In genomic region chrX:121365572-121366161, GRCh38 we compare ENCODE assay signal across 17 cellular contexts.
DNase-seq lines count a peak whose midpoint lies in the region; ATAC-seq lines count a peak whose summit lies in the region.
"Had no signal": no experiment of that assay in that cellular context is flagged by ENCODE, and none has a peak within 500 bp of the region (broad histone marks: within the 10 kb centered on the region; RNA-seq: fewer than 3 reads in every experiment).

No MANE protein-coding gene starts in this region.

- DNase-seq in NCI-H146 (lab: John Stamatoyannopoulos, UW) (peak; percentile 10), NCI-H146 treated with DMSO at 0.1 percent for 48 hours (lab: John Stamatoyannopoulos, UW; ENCODE audit: unreplicated experiment) (no peak), NCI-H774 (lab: John Stamatoyannopoulos, UW) (peak; percentile 4), mucosa of gallbladder (ENCODE audit: low spot score) (peak; percentile 22), NCI-H2171 treated with DMSO at 0.1 percent for 48 hours (lab: John Stamatoyannopoulos, UW) (no peak), AG08396 (ENCODE audit: low spot score) (no peak)
- DNase-seq: activated CD8-positive, alpha-beta memory T cell treated with anti-CD3 and anti-CD28 coated beads, Interleukin-2, amount 10 ng/mL, durations not matched to agents 7 days and 5 days; dermis blood vessel endothelial cell; left lung; NCI-H1930; NCI-H526; Peyer's patch; stimulated activated naive B cell treated with anti-CD40 and anti-IgM and Interleukin-4, amounts not matched to agents 10 μg/mL and 1 μg/mL and 100 μg/mL, for 72 hours; T1000; thyroid gland had no signal

- ATAC-seq in GM21786 (IDR thresholded peaks at IDR 0.05; ENCODE audit: unreplicated experiment) (peak; percentile 47), HG02884 (IDR thresholded peaks at IDR 0.05; ENCODE audit: unreplicated experiment) (no peak)
- ATAC-seq: activated CD8-positive, alpha-beta memory T cell treated with anti-CD3 and anti-CD28 coated beads, Interleukin-2, amount 10 ng/mL, durations not matched to agents 7 days and 5 days; left lung; stimulated activated naive B cell treated with anti-CD40 and anti-IgM and Interleukin-4, amounts not matched to agents 10 μg/mL and 1 μg/mL and 100 μg/mL, for 72 hours had no signal

Comparison
In these comparisons a context has a peak if more than half of its experiments do, and no peak if none do; other contexts are left out.
1. DNase-seq: peak in NCI-H146 (single experiment), NCI-H774 (single experiment) and mucosa of gallbladder (single experiment); none in NCI-H146 treated with DMSO at 0.1 percent for 48 hours (single experiment), NCI-H2171 treated with DMSO at 0.1 percent for 48 hours (single experiment) and AG08396 (single experiment).